1 cellular context compared by ENCODE assay signal in the genomic region with DNA sequence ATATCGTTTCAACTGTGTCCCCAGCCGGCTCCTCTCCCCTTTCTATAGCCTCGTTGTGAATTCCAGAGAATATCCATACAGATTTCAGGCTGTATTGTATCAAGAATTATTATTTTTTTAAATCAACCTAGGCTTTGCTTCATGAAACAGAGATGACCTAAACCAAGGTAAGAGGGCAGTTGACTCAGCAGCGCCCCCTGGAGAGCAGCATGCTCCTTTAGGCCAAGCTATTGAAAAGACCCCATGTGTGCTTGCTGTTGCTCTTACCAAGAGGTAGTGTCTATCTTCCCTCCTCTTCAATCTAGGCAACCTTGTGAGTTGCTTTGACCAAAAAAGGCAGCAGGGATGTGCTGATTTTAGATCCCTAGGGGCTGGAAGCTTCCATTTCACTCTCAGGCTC.
TF ChIP-seq lines count a peak whose summit lies in the region.

No MANE protein-coding gene starts in this region.

TF ChIP-seq in HepG2, 621 proteins besides CTCF, POLR2A, EP300 and RAD21 (continued from another document):
- TF ChIP-seq SPEN (CRISPR knock-in tag; IDR thresholded peaks at IDR 0.05; ENCODE audit: low read depth) (no peak), NFIC (IDR thresholded peaks at IDR 0.05; ENCODE audit: low read length) (no peak), GATA4 (IDR thresholded peaks at IDR 0.05; ENCODE audit: borderline replicate concordance, low read depth) (no peak), ZNF790 (CRISPR knock-in tag; IDR thresholded peaks at IDR 0.05; ENCODE audit: borderline replicate concordance) (no peak), HNRNPUL1 (IDR thresholded peaks at IDR 0.05; ENCODE audit: low read depth, low read length) (no peak), TBP (CRISPR knock-in tag; IDR thresholded peaks at IDR 0.05) (no peak), SNRNP70 (IDR thresholded peaks at IDR 0.05; ENCODE audit: low read depth, low read length) (no peak), TAF1 (CRISPR knock-in tag; IDR thresholded peaks at IDR 0.05) (no peak), CAMTA2 (CRISPR knock-in tag; IDR thresholded peaks at IDR 0.05; ENCODE audit: borderline replicate concordance) (no peak), SRSF1 (optimal IDR thresholded peaks at IDR 0.05; ENCODE audit: low read depth, low read length) (no peak), ISL2 (CRISPR knock-in tag; IDR thresholded peaks at IDR 0.05) (no peak)
